ENCODE assay signal across 11 cellular contexts in genomic region chr20:56924976-56925695, GRCh38.
A peak's percentile ranks its signal among the peaks of the same experiment; 100 is the strongest.
DNase-seq lines count a peak whose midpoint lies in the region; ATAC-seq and TF ChIP-seq lines count a peak whose summit lies in the region.
"Had no signal": no experiment of that assay in that cellular context is flagged by ENCODE, and none has a peak within 500 bp of the region (broad histone marks: within the 10 kb centered on the region; RNA-seq: fewer than 3 reads in every experiment).

No MANE protein-coding gene starts in this region.

- no peaks in the 10 kb centered on the region for H3K4me1 Mint-ChIP-seq in activated naive CD4-positive, alpha-beta T cell treated with anti-CD3 and anti-CD28 coated beads, Interleukin-2, amount 10 ng/mL, durations not matched to agents 7 days and 5 days
- no peaks in the 10 kb centered on the region for H3K4me1 Mint-ChIP-seq in HFFc6 (ENCODE audit: low read depth)
- peaks cover 0 to 17% (median 6%) of the 10 kb centered on the region in 7 donors for H3K4me1 Mint-ChIP-seq in naive thymus-derived CD4-positive, alpha-beta T cell

- no peak for ATAC-seq in HG03175 (IDR thresholded peaks at IDR 0.05; ENCODE audit: unreplicated experiment)
- no peak for ATAC-seq in naive thymus-derived CD4-positive, alpha-beta T cell
- ATAC-seq: HCT116 had no signal

- H3K27ac Mint-ChIP-seq in activated naive CD4-positive, alpha-beta T cell treated with anti-CD3 and anti-CD28 coated beads, Interleukin-2, amount 10 ng/mL, durations not matched to agents 7 days and 5 days: peak overlapping the region; percentile 31
- no peak overlapping the region for H3K27ac Mint-ChIP-seq in HFFc6
- H3K27ac Mint-ChIP-seq in naive thymus-derived CD4-positive, alpha-beta T cell: no peak overlapping the region

- peaks cover 16 to 97% (median 45%) of the 10 kb centered on the region in 3 donors for H3K27me3 ChIP-seq in stomach
- H3K27me3 ChIP-seq in naive thymus-derived CD4-positive, alpha-beta T cell (ENCODE audit: control insufficient read depth in 2 of 2, insufficient read depth in 2 of 2, low read length in 2 of 2): peaks cover 0 to 3% of the 10 kb centered on the region in 2 donors

- no peak for TF ChIP-seq POLR2A in stomach (IDR thresholded peaks at IDR 0.05)

- intact Hi-C loops in stomach (cut with DNase I; ENCODE audit: low total_unique reads): no loop called here
- intact Hi-C loops in naive thymus-derived CD4-positive, alpha-beta T cell (cut with micrococcal nuclease): loop anchor here in 1 of 2 donors (5.0 kb wide), 1 partner anchor 298 kb away; the partner anchor contains the start of gene TFAP2C

- WGBS in stomach, 5 donors: 4 to 7% (median 6%) methylated on average over 53 to 68 of the region's 68 CpGs

- CTCF ChIA-PET in activated naive CD4-positive, alpha-beta T cell treated with anti-CD3 and anti-CD28 coated beads, Interleukin-2, amount 10 ng/mL, durations not matched to agents 7 days and 5 days (lab: Charles Lee): no interaction called here
- CTCF ChIA-PET in naive thymus-derived CD4-positive, alpha-beta T cell (lab: Charles Lee): no interaction called here

- peaks cover 87% of the 10 kb centered on the region for H3K27me3 Mint-ChIP-seq in activated naive CD4-positive, alpha-beta T cell treated with anti-CD3 and anti-CD28 coated beads, Interleukin-2, amount 10 ng/mL, durations not matched to agents 7 days and 5 days
- peaks cover 24% of the 10 kb centered on the region for H3K27me3 Mint-ChIP-seq in HFFc6 (ENCODE audit: insufficient read depth)
- peaks cover 66 to 82% (median 74%) of the 10 kb centered on the region in 5 donors for H3K27me3 Mint-ChIP-seq in naive thymus-derived CD4-positive, alpha-beta T cell

- H3K27ac ChIP-seq in VCaP (peak overlapping the region; percentile 38; the same call in 1 of the 2 replicates), stomach (no peak overlapping the region)
- H3K27ac ChIP-seq in naive thymus-derived CD4-positive, alpha-beta T cell (ENCODE audit: low read depth, low read length): no peak overlapping the region

- no peak overlapping the region for H3K4me3 Mint-ChIP-seq in activated naive CD4-positive, alpha-beta T cell treated with anti-CD3 and anti-CD28 coated beads, Interleukin-2, amount 10 ng/mL, durations not matched to agents 7 days and 5 days
- no peak overlapping the region for H3K4me3 Mint-ChIP-seq in HFFc6
- peak overlapping the region in 5 of 10 donors; percentile 29 to 51 (median 45) for H3K4me3 Mint-ChIP-seq in naive thymus-derived CD4-positive, alpha-beta T cell

- H3K36me3 Mint-ChIP-seq in activated naive CD4-positive, alpha-beta T cell treated with anti-CD3 and anti-CD28 coated beads, Interleukin-2, amount 10 ng/mL, durations not matched to agents 7 days and 5 days: no peaks in the 10 kb centered on the region
- H3K36me3 Mint-ChIP-seq in HFFc6 (ENCODE audit: low read depth): no peaks in the 10 kb centered on the region
- peaks cover 0 to 5% (median 0%) of the 10 kb centered on the region in 5 donors for H3K36me3 Mint-ChIP-seq in naive thymus-derived CD4-positive, alpha-beta T cell

- peaks cover 8 to 15% (median 13%) of the 10 kb centered on the region in 4 donors for H3K4me1 ChIP-seq in stomach
- H3K4me1 ChIP-seq in naive thymus-derived CD4-positive, alpha-beta T cell (ENCODE audit: control insufficient read depth in 2 of 2, insufficient read depth in 2 of 2, low read length in 2 of 2): no peaks in the 10 kb centered on the region

- no peak for TF ChIP-seq EP300 in stomach (IDR thresholded peaks at IDR 0.05)

- no peak for DNase-seq in activated naive CD4-positive, alpha-beta T cell treated with anti-CD3 and anti-CD28 coated beads, Interleukin-2, amount 10 ng/mL, durations not matched to agents 7 days and 5 days
- DNase-seq in activated naive CD4-positive, alpha-beta T cell treated with anti-CD3 and anti-CD28 coated beads, Interleukin-2, amount 50 U/mL, for 16 hours: no peak
- DNase-seq in stomach: no peak
- DNase-seq in HFFc6: no peak
- DNase-seq in naive thymus-derived CD4-positive, alpha-beta T cell: no peak
- DNase-seq: activated CD4-positive, CD25-positive, alpha-beta regulatory T cell; NCI-H774 had no signal

- no peaks in the 10 kb centered on the region for H3K36me3 ChIP-seq in stomach
- no peaks in the 10 kb centered on the region for H3K36me3 ChIP-seq in naive thymus-derived CD4-positive, alpha-beta T cell (ENCODE audit: control insufficient read depth in 2 of 3, insufficient read depth in 3 of 3, low read length in 3 of 3)

- no peaks in the 10 kb centered on the region for H3K9me3 Mint-ChIP-seq in activated naive CD4-positive, alpha-beta T cell treated with anti-CD3 and anti-CD28 coated beads, Interleukin-2, amount 10 ng/mL, durations not matched to agents 7 days and 5 days
- no peaks in the 10 kb centered on the region for H3K9me3 Mint-ChIP-seq in HFFc6
- H3K9me3 Mint-ChIP-seq in naive thymus-derived CD4-positive, alpha-beta T cell: peaks cover 0 to 5% (median 2%) of the 10 kb centered on the region in 11 donors

- no peak for TF ChIP-seq CTCF in VCaP (conservative IDR thresholded peaks at IDR 0.05)
- TF ChIP-seq CTCF in stomach (IDR thresholded peaks at IDR 0.05): no peak
- no peak for TF ChIP-seq CTCF in HFFc6 (IDR thresholded peaks at IDR 0.05)

- H3K4me3 ChIP-seq in iPS-18c (ENCODE audit: insufficient read depth, low read depth, low read length): peak overlapping the region; percentile 42
- peak overlapping the region in 3 of 4 donors; percentile 2 to 24 (median 13) for H3K4me3 ChIP-seq in stomach
- no peak overlapping the region for H3K4me3 ChIP-seq in naive thymus-derived CD4-positive, alpha-beta T cell (ENCODE audit: low read length)

- POLR2A ChIA-PET in naive thymus-derived CD4-positive, alpha-beta T cell (lab: Charles Lee): no interaction called here

- H3K9me3 ChIP-seq in iPS-18c (ENCODE audit: control insufficient read depth, insufficient read depth, low read length) (peaks cover 2% of the 10 kb centered on the region), stomach (peaks cover 0 to 12% (median 0%) of the 10 kb centered on the region in 4 donors)
- no peaks in the 10 kb centered on the region for H3K9me3 ChIP-seq in naive thymus-derived CD4-positive, alpha-beta T cell (ENCODE audit: control insufficient read depth in 2 of 3, low read length in 3 of 3)
